7 cellular contexts compared by ENCODE assay signal in genomic region chr22:24401824-24402434, GRCh38. TPM values are rescaled to one million over a fixed set of nuclear protein-coding genes. Genes with fewer than 3 reads are reported as not detected.
A peak's percentile ranks its signal among the peaks of the same experiment; 100 is the strongest.
DNase-seq lines count a peak whose midpoint lies in the region; ATAC-seq and TF ChIP-seq lines count a peak whose summit lies in the region.

No MANE protein-coding gene starts in this region.

- H3K36me3 ChIP-seq in GM23248 (ENCODE audit: low read depth) (peaks cover 10% of the 10 kb centered on the region; the same call in 1 of the 2 replicates), RWPE2 (ENCODE audit: low read depth) (peaks cover 29% of the 10 kb centered on the region), left ventricle myocardium inferior (peaks cover 18% of the 10 kb centered on the region), smooth muscle cell (ENCODE audit: low read depth) (no peaks in the 10 kb centered on the region)

- DNase-seq in GM23248 (no peak), RWPE2 (ENCODE audit: low spot score) (no peak), left ventricle myocardium inferior (no peak), smooth muscle cell (lab: John Stamatoyannopoulos, UW; ENCODE audit: unreplicated experiment) (no peak), G401 (ENCODE audit: low spot score) (no peak), superior temporal gyrus (ENCODE audit: extremely low spot score) (no peak)

- peak overlapping the region; percentile 38 for H3K4me2 ChIP-seq in GM23248 (ENCODE audit: unreplicated experiment)
- H3K4me2 ChIP-seq in smooth muscle cell, result peak overlapping the region; percentile 45

- 90 to 92% methylated on average over 11 of the region's 11 CpGs for WGBS in GM23248 (ENCODE audit: low coverage in 1 of 2, low lambda C conversion rate in 2 of 2, missing lambda C conversion rate in 2 of 2), 2 experiments
- WGBS in smooth muscle cell (ENCODE audit: low lambda C conversion rate), result 88% methylated on average over 11 of the region's 11 CpGs

- no peaks in the 10 kb centered on the region for H4K20me1 ChIP-seq in GM23248 (ENCODE audit: insufficient read depth)
- H4K20me1 ChIP-seq in smooth muscle cell (ENCODE audit: low read depth), result peaks cover 53% of the 10 kb centered on the region

- peaks cover 12% of the 10 kb centered on the region; the same call in 1 of the 2 replicates for H3K79me2 ChIP-seq in GM23248 (ENCODE audit: insufficient read depth)
- no peaks in the 10 kb centered on the region for H3K79me2 ChIP-seq in smooth muscle cell (ENCODE audit: low read depth)

- H3K4me3 ChIP-seq in GM23248 (no peak overlapping the region), RWPE2 (ENCODE audit: severe bottlenecking) (no peak overlapping the region), left ventricle myocardium inferior (peak overlapping the region; percentile 47), smooth muscle cell (no peak overlapping the region)

- H3K4me1 ChIP-seq in GM23248 (ENCODE audit: insufficient read depth) (peaks cover 29% of the 10 kb centered on the region), RWPE2 (ENCODE audit: insufficient read depth, poor library complexity, severe bottlenecking) (peaks cover 13% of the 10 kb centered on the region), left ventricle myocardium inferior (peaks cover 79% of the 10 kb centered on the region), smooth muscle cell (ENCODE audit: low read depth) (peaks cover 10% of the 10 kb centered on the region)

- H3K27me3 ChIP-seq in GM23248 (replicated peaks; ENCODE audit: insufficient read depth), result no peaks in the 10 kb centered on the region
- H3K27me3 ChIP-seq in RWPE2 (ENCODE audit: insufficient read depth, poor library complexity, severe bottlenecking), result no peaks in the 10 kb centered on the region
- no peaks in the 10 kb centered on the region for H3K27me3 ChIP-seq in left ventricle myocardium inferior (ENCODE audit: low read depth)
- no peaks in the 10 kb centered on the region for H3K27me3 ChIP-seq in smooth muscle cell (ENCODE audit: low read depth)

- H2AFZ ChIP-seq in GM23248, result no peak overlapping the region
- H2AFZ ChIP-seq in smooth muscle cell (ENCODE audit: low read depth), result no peak overlapping the region

- in situ Hi-C loops in GM23248 (cut with MboI) (no loop called here), G401 (cut with HindIII; ENCODE audit: low sequenced_read_pairs) (no loop called here)

- intact Hi-C loops in left ventricle myocardium inferior (cut with micrococcal nuclease), result no loop called here

- TF ChIP-seq CTCF in RWPE2 (IDR thresholded peaks at IDR 0.05; ENCODE audit: poor library complexity, severe bottlenecking) (no peak), left ventricle myocardium inferior (IDR thresholded peaks at IDR 0.05; ENCODE audit: borderline replicate concordance) (no peak), smooth muscle cell (IDR thresholded peaks at IDR 0.05; ENCODE audit: borderline replicate concordance, insufficient read depth, poor library complexity, severe bottlenecking) (no peak)

- H3K9me3 ChIP-seq in GM23248 (ENCODE audit: low read depth) (no peaks in the 10 kb centered on the region), RWPE2 (ENCODE audit: severe bottlenecking) (no peaks in the 10 kb centered on the region), left ventricle myocardium inferior (replicated peaks) (no peaks in the 10 kb centered on the region), smooth muscle cell (replicated peaks; ENCODE audit: low read depth) (no peaks in the 10 kb centered on the region)

- no peaks in the 10 kb centered on the region for H3K9me2 ChIP-seq in GM23248 (ENCODE audit: insufficient read depth)

- ATAC-seq in RWPE2 (ENCODE audit: low read depth) (peak; percentile 24; the same call in 2 of the 3 replicates), HG03520 (IDR thresholded peaks at IDR 0.05; ENCODE audit: unreplicated experiment) (no peak)

- H3K27ac ChIP-seq in GM23248, result no peak overlapping the region
- H3K27ac ChIP-seq in RWPE2 (ENCODE audit: poor library complexity, severe bottlenecking), result peak overlapping the region; percentile 17
- peak overlapping the region; percentile 87 for H3K27ac ChIP-seq in left ventricle myocardium inferior (replicated peaks)
- peak overlapping the region; percentile 53 for H3K27ac ChIP-seq in smooth muscle cell (ENCODE audit: low read depth)

- H3F3A ChIP-seq in GM23248 (ENCODE audit: insufficient read depth) (peaks cover 21% of the 10 kb centered on the region), smooth muscle cell (ENCODE audit: low read depth) (peaks cover 23% of the 10 kb centered on the region)

- no peak overlapping the region for H3K9ac ChIP-seq in GM23248
- no peak overlapping the region for H3K9ac ChIP-seq in smooth muscle cell (ENCODE audit: low read depth)

RNA-seq across cellular contexts. Expression of gene ADORA2A, which starts 25.5 kb away (rescaled TPM):
- 0.54 and 0.89 TPM in 2 replicates for total RNA-seq in GM23248 (2014; rRNA removed; shearing (Covaris generic))
- polyA plus RNA-seq in GM23248 (2016; fragmentation: Nextera tagmentation; extraction: Ambion mirVana) (0.30 and 0.64 TPM in 2 replicates), smooth muscle cell (1.6 and 3.8 TPM in 2 replicates)
- total RNA-seq in left ventricle myocardium inferior (3.6 TPM), smooth muscle cell (1.5 and 1.8 TPM in 2 replicates)
- 1.1 and 1.2 TPM in 2 replicates for total RNA-seq in G401 (2014; rRNA removed; shearing (Covaris generic))
